22 cellular contexts compared by ENCODE assay signal in genomic region chr11:44255406-44256071, GRCh38. TPM values are rescaled to one million over a fixed set of nuclear protein-coding genes. Genes with fewer than 3 reads are reported as not detected.
"Had no signal": no experiment of that assay in that cellular context is flagged by ENCODE, and none has a peak within 500 bp of the region (broad histone marks: within the 10 kb centered on the region; RNA-seq: fewer than 3 reads in every experiment).

No MANE protein-coding gene starts in this region.

- H3K36me3 ChIP-seq: tibial nerve had no signal

- H3K4me3 ChIP-seq: gastroesophageal sphincter, hepatocyte, right lobe of liver, tibial nerve had no signal

- H3K27ac Mint-ChIP-seq: activated CD4-positive, alpha-beta T cell treated with anti-CD3 and anti-CD28 coated beads for 36 hours; activated naive CD4-positive, alpha-beta T cell treated with anti-CD3 and anti-CD28 coated beads, Interleukin-2, amount 10 ng/mL, durations not matched to agents 7 days and 5 days; memory B cell; natural killer cell; T-helper 2 cell treated with Interferon-gamma antibody and Interleukin-4, amounts not matched to agents 5 μg/mL and 100 μg/mL, for 36 hours had no signal

- H3K4me1 ChIP-seq: gastroesophageal sphincter, right lobe of liver had no signal

- H3K27ac ChIP-seq: gastroesophageal sphincter, hepatocyte, right lobe of liver, tibial nerve had no signal

- DNase-seq: activated CD4-positive, alpha-beta T cell treated with anti-CD3 and anti-CD28 coated beads for 36 hours; activated CD4-positive, CD25-positive, alpha-beta regulatory T cell; activated gamma-delta T cell; activated naive CD4-positive, alpha-beta T cell treated with anti-CD3 and anti-CD28 coated beads, Interleukin-2, amount 10 ng/mL, durations not matched to agents 7 days and 5 days; activated T-cell treated with anti-CD3 and anti-CD28 coated beads, Interleukin-2, amount 50 U/mL, for 1 hour; amygdala; effector CD8-positive, alpha-beta T cell; erythroblast; islet precursor cell; left colon; natural killer cell; right lobe of liver; stimulated activated CD4-positive, alpha-beta T cell treated with anti-CD3 and anti-CD28 coated beads, Interleukin-2, amount 100 ng/mL, for 48 hours; stimulated activated naive CD4-positive, alpha-beta T cell treated with Interleukin-2 at 50 U/mL for 16 hours; T-helper 1 cell had no signal

- H3K27me3 Mint-ChIP-seq: activated CD4-positive, alpha-beta T cell treated with anti-CD3 and anti-CD28 coated beads for 36 hours; activated naive CD4-positive, alpha-beta T cell treated with anti-CD3 and anti-CD28 coated beads, Interleukin-2, amount 10 ng/mL, durations not matched to agents 7 days and 5 days; memory B cell had no signal

- H3K4me3 Mint-ChIP-seq: activated CD4-positive, alpha-beta T cell treated with anti-CD3 and anti-CD28 coated beads for 36 hours; activated naive CD4-positive, alpha-beta T cell treated with anti-CD3 and anti-CD28 coated beads, Interleukin-2, amount 10 ng/mL, durations not matched to agents 7 days and 5 days; memory B cell; natural killer cell; T-helper 2 cell treated with Interferon-gamma antibody and Interleukin-4, amounts not matched to agents 5 μg/mL and 100 μg/mL, for 36 hours had no signal

- ATAC-seq: activated CD4-positive, alpha-beta T cell treated with anti-CD3 and anti-CD28 coated beads for 36 hours; gastroesophageal sphincter; left colon; natural killer cell had no signal

- H3K27me3 ChIP-seq: gastroesophageal sphincter, hepatocyte, right lobe of liver, tibial nerve had no signal

RNA-seq across cellular contexts. Expression of gene ALX4, which starts 54.4 kb away (rescaled TPM):
- total RNA-seq: activated CD4-positive, alpha-beta T cell treated with anti-CD3 and anti-CD28 coated beads for 36 hours; dermis microvascular lymphatic vessel endothelial cell; left colon; natural killer cell; posterior vena cava; right lobe of liver had no signal
